8 cellular contexts compared by ENCODE assay signal in genomic region chr14:21070083-21070609, GRCh38. TPM values are rescaled to one million over a fixed set of nuclear protein-coding genes. Genes with fewer than 3 reads are reported as not detected.
DNase-seq lines count a peak whose midpoint lies in the region; ATAC-seq and TF ChIP-seq lines count a peak whose summit lies in the region.

Gene ARHGEF40, plus strand, starts transcription at chr14:21070304. Its CDS starts 93 bp downstream, at chr14:21070397.

- H3K36me3 ChIP-seq in cardiac muscle cell (no peaks in the 10 kb centered on the region), neutrophil (no peaks in the 10 kb centered on the region)

- H3K27ac ChIP-seq in cardiac muscle cell, result peak within 1 kb of the TSS; percentile 77
- peak within 1 kb of the TSS; percentile 86 for H3K27ac ChIP-seq in neutrophil

- H3K4me1 ChIP-seq in cardiac muscle cell (ENCODE audit: low read depth) (peaks cover 8% of the 10 kb centered on the region), neutrophil (ENCODE audit: control insufficient read depth in 1 of 2, insufficient read depth in 1 of 2, low read depth in 1 of 2, low read length in 1 of 2) (peaks cover 38 to 41% of the 10 kb centered on the region in 2 experiments)

- H3K9me3 ChIP-seq in cardiac muscle cell (ENCODE audit: low read depth) (no peaks in the 10 kb centered on the region), neutrophil (no peaks in the 10 kb centered on the region)

- H3K9me3 Mint-ChIP-seq in activated naive CD8-positive, alpha-beta T cell treated with anti-CD3 and anti-CD28 coated beads, Interleukin-2, amount 50 U/mL, for 24 hours, result no peaks in the 10 kb centered on the region

- peaks cover 62% of the 10 kb centered on the region for H3K27me3 Mint-ChIP-seq in activated naive CD8-positive, alpha-beta T cell treated with anti-CD3 and anti-CD28 coated beads, Interleukin-2, amount 50 U/mL, for 24 hours

- no peak within 1 kb of the TSS for H3K27ac Mint-ChIP-seq in activated naive CD8-positive, alpha-beta T cell treated with anti-CD3 and anti-CD28 coated beads, Interleukin-2, amount 50 U/mL, for 24 hours

- peaks cover 34% of the 10 kb centered on the region for H3K4me1 Mint-ChIP-seq in activated naive CD8-positive, alpha-beta T cell treated with anti-CD3 and anti-CD28 coated beads, Interleukin-2, amount 50 U/mL, for 24 hours

- no peaks in the 10 kb centered on the region for H3K27me3 ChIP-seq in cardiac muscle cell
- peaks cover 81% of the 10 kb centered on the region for H3K27me3 ChIP-seq in neutrophil

- ATAC-seq in activated naive CD8-positive, alpha-beta T cell treated with anti-CD3 and anti-CD28 coated beads, Interleukin-2, amount 50 U/mL, for 24 hours, result peak; percentile 10
- no peak for ATAC-seq in GM19455 (IDR thresholded peaks at IDR 0.05; ENCODE audit: unreplicated experiment)

- no peaks in the 10 kb centered on the region for H3K36me3 Mint-ChIP-seq in activated naive CD8-positive, alpha-beta T cell treated with anti-CD3 and anti-CD28 coated beads, Interleukin-2, amount 50 U/mL, for 24 hours (ENCODE audit: low read depth)

- peak within 1 kb of the TSS; percentile 75 for H3K4me3 Mint-ChIP-seq in activated naive CD8-positive, alpha-beta T cell treated with anti-CD3 and anti-CD28 coated beads, Interleukin-2, amount 50 U/mL, for 24 hours

- TF ChIP-seq CTCF in cardiac muscle cell (IDR thresholded peaks at IDR 0.05; ENCODE audit: low read depth, low read length) (no peak), neutrophil (IDR thresholded peaks at IDR 0.05) (no peak)

- DNase-seq in DMS79 (lab: John Stamatoyannopoulos, UW) (peak; percentile 61), DMS79 treated with DMSO at 0.1 percent for 48 hours (lab: John Stamatoyannopoulos, UW) (no peak), NCI-H1092 (lab: John Stamatoyannopoulos, UW) (peak; percentile 50), cardiac muscle cell (ENCODE audit: low read depth in 1 of 2, low spot score in 1 of 2) (peak; percentile 66 to 88), SKM-1 (lab: John Stamatoyannopoulos, UW; ENCODE audit: unreplicated experiment) (no peak)
- DNase-seq in activated naive CD8-positive, alpha-beta T cell treated with anti-CD3 and anti-CD28 coated beads, Interleukin-2, amount 50 U/mL, for 24 hours, result peak; percentile 27

- H3K4me3 ChIP-seq in cardiac muscle cell, result peak within 1 kb of the TSS; percentile 85
- H3K4me3 ChIP-seq in neutrophil (ENCODE audit: low read depth in 1 of 2, low read length in 1 of 2), result peak within 1 kb of the TSS; percentile 74 to 81

RNA-seq across cellular contexts. Expression of gene ARHGEF40, which starts in this region (rescaled TPM):
- 32.9 and 41.7 TPM in 2 replicates for total RNA-seq in cardiac muscle cell
- 26.4 and 31.6 TPM in 2 replicates for polyA plus RNA-seq in cardiac muscle cell

Comparison
In these comparisons a context has a peak if more than half of its experiments do, and no peak if none do; other contexts are left out.
1. DNase-seq: peak in DMS79 (single experiment), NCI-H1092 (single experiment), activated naive CD8-positive, alpha-beta T cell treated with anti-CD3 and anti-CD28 coated beads, Interleukin-2, amount 50 U/mL, for 24 hours (single experiment) and cardiac muscle cell (2 of 2); none in DMS79 treated with DMSO at 0.1 percent for 48 hours (single experiment) and SKM-1 (single experiment).